In the genomic region with DNA sequence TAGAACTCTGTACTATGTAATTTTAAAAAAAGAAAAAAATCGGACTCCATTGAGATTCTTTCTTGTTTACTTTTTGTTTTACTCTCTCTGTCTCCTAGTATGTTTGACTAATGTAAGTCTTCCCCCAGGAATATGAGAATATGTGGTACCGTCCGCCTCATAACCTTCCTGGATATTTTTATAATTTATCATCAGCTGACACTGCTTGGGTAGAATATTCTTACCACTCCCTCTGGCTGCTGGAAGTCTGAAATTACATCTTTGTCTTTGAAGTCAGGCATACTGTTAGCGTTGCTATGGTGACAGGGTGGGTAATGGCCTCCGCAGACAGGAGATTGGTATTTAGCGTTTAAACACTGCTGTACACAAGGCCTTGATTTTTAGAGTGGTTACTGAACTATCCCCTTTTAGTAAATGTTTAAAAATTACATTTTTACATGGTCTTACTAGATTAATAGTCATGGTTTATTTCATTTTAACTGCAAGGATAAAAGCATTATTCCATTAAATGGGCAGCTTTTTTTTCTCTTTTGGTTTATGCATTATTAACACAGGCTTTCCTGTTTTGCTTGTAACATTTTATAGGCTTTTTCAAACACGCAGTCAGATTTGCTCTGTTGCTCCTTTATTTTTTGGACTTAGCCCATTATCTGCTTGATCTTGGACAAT, we compare ENCODE assay signal across 8 cellular contexts.
DNase-seq lines count a peak whose midpoint lies in the region; ATAC-seq and TF ChIP-seq lines count a peak whose summit lies in the region.

No MANE protein-coding gene starts in this region.

- H3K36me3 ChIP-seq in OCI-LY7 (ENCODE audit: insufficient read depth, low read length) (no peaks in the 10 kb centered on the region; the same call in 1 of the 2 replicates), mesenchymal stem cell (ENCODE audit: control insufficient read depth in 1 of 2, insufficient read depth in 2 of 2, low read depth in 1 of 2, low read length in 2 of 2) (peaks cover 0 to 7% of the 10 kb centered on the region in 2 experiments), aorta (ENCODE audit: control insufficient read depth in 1 of 2, insufficient read depth in 2 of 2, low read length in 1 of 2) (no peaks in the 10 kb centered on the region)

- CTCF ChIA-PET in OCI-LY7 (lab: Charles Lee; ENCODE audit: unreplicated experiment), result no interaction called here

- H3K27ac ChIP-seq in OCI-LY7 (ENCODE audit: low read depth, low read length, poor library complexity, severe bottlenecking) (no peak overlapping the region), mesenchymal stem cell (ENCODE audit: low read length, poor library complexity, severe bottlenecking) (peak overlapping the region; percentile 67), aorta (ENCODE audit: low read depth in 1 of 2, low read length in 2 of 2) (no peak overlapping the region)

- H3K79me2 ChIP-seq in OCI-LY7 (ENCODE audit: insufficient read depth, low read depth, low read length), result peaks cover 69% of the 10 kb centered on the region

- no peak overlapping the region for H3K23ac ChIP-seq in mesenchymal stem cell (ENCODE audit: low read length in 2 of 2)

- peaks cover 6% of the 10 kb centered on the region; the same call in 1 of the 2 replicates for H4K20me1 ChIP-seq in OCI-LY7 (ENCODE audit: insufficient read depth, low read length)

- no peak overlapping the region for H4K8ac ChIP-seq in mesenchymal stem cell (ENCODE audit: low read length)

- peaks cover 15% of the 10 kb centered on the region for H3K79me1 ChIP-seq in mesenchymal stem cell (replicated peaks; ENCODE audit: low read length, poor library complexity, severe bottlenecking)

- no peak overlapping the region for H3K14ac ChIP-seq in mesenchymal stem cell (ENCODE audit: low read length in 2 of 2)

- H2BK5ac ChIP-seq in mesenchymal stem cell (ENCODE audit: low read depth, low read length, poor library complexity, severe bottlenecking), result no peak overlapping the region

- 29% methylated on average over 1 of the region's 7 CpGs for WGBS in mesenchymal stem cell
- 24 to 25% methylated on average over 7 of the region's 7 CpGs for WGBS in aorta, 2 donors

- TF ChIP-seq CTCF in OCI-LY7 (conservative IDR thresholded peaks at IDR 0.05; ENCODE audit: low read length), result no peak; the same call in 1 of the 2 replicates

- no peak overlapping the region for H2BK120ac ChIP-seq in mesenchymal stem cell (ENCODE audit: low read depth, low read length)

- POLR2A ChIA-PET in OCI-LY7 (lab: Charles Lee), result interaction anchor here (0.9 to 3.8 kb wide), 7 partner anchors 11 to 35 kb away, joined by 3 to 18 read pairs (median 4); no protein-coding TSS in a partner anchor

- H3K9me2 ChIP-seq in OCI-LY7 (ENCODE audit: insufficient read depth, low read length), result no peaks in the 10 kb centered on the region

- H3K9me3 ChIP-seq in OCI-LY7 (ENCODE audit: low read length) (no peaks in the 10 kb centered on the region), mesenchymal stem cell (ENCODE audit: control insufficient read depth, low read length) (no peaks in the 10 kb centered on the region), aorta (ENCODE audit: control insufficient read depth, low read length) (no peaks in the 10 kb centered on the region)

- H2BK12ac ChIP-seq in mesenchymal stem cell (ENCODE audit: low read length in 2 of 2), result no peak overlapping the region

- H2AK5ac ChIP-seq in mesenchymal stem cell (ENCODE audit: low read length, severe bottlenecking), result no peak overlapping the region

- H3K4me1 ChIP-seq in OCI-LY7 (ENCODE audit: insufficient read depth, low read length, poor library complexity, severe bottlenecking) (peaks cover 13% of the 10 kb centered on the region), mesenchymal stem cell (ENCODE audit: control insufficient read depth, insufficient read depth, low read depth, low read length) (peaks cover 15% of the 10 kb centered on the region), aorta (ENCODE audit: control insufficient read depth in 1 of 2, insufficient read depth in 2 of 2, low read length in 2 of 2) (peaks cover 2 to 6% of the 10 kb centered on the region in 2 donors)

- H3K4me2 ChIP-seq in OCI-LY7 (ENCODE audit: low read length), result peak overlapping the region; percentile 28; the same call in 1 of the 2 replicates
- no peak overlapping the region for H3K4me2 ChIP-seq in mesenchymal stem cell (ENCODE audit: low read length, poor library complexity, severe bottlenecking)

- H3K4me3 ChIP-seq in OCI-LY7 (ENCODE audit: low read depth, low read length, poor library complexity, severe bottlenecking), result no peak overlapping the region
- H3K4me3 ChIP-seq in mesenchymal stem cell (ENCODE audit: insufficient read depth in 1 of 2, low read depth in 1 of 2, low read length in 2 of 2), result peak overlapping the region in 1 of 2 experiments; percentile 63
- H3K4me3 ChIP-seq in aorta (ENCODE audit: low read length in 2 of 2), result no peak overlapping the region

- no peak overlapping the region for H3K18ac ChIP-seq in mesenchymal stem cell (ENCODE audit: low read depth in 1 of 2, low read length in 2 of 2)

- ATAC-seq in HG03432 (IDR thresholded peaks at IDR 0.05; ENCODE audit: unreplicated experiment) (peak; percentile 48), aorta (ENCODE audit: low FRiP score) (peak; percentile 37), HG03280 (IDR thresholded peaks at IDR 0.05; ENCODE audit: unreplicated experiment) (no peak)

- H3K27me3 ChIP-seq in mesenchymal stem cell (ENCODE audit: control insufficient read depth in 1 of 2, insufficient read depth in 1 of 2, low read length in 2 of 2), result no peaks in the 10 kb centered on the region
- no peaks in the 10 kb centered on the region for H3K27me3 ChIP-seq in aorta (ENCODE audit: control insufficient read depth in 1 of 2, insufficient read depth in 2 of 2, low read length in 1 of 2)

- H3K4ac ChIP-seq in mesenchymal stem cell (ENCODE audit: low read depth in 1 of 2, low read length in 2 of 2), result no peak overlapping the region

- no peak overlapping the region for H4K91ac ChIP-seq in mesenchymal stem cell (ENCODE audit: low read length)

- peak; percentile 91 for DNase-seq in DMS 273 (lab: John Stamatoyannopoulos, UW; ENCODE audit: unreplicated experiment)
- DNase-seq in OCI-LY7 (ENCODE audit: low spot score), result peak; percentile 19
- peak; percentile 28 for DNase-seq in effector CD8-positive, alpha-beta T cell (lab: John Stamatoyannopoulos, UW)
- peak; percentile 97 for DNase-seq in mesenchymal stem cell
- no peak for DNase-seq in aorta
- DNase-seq in GOT3 (lab: John Stamatoyannopoulos, UW), result no peak

- no TSS peak for BruUV-seq in OCI-LY7 (replicated peaks; lab: Mats Ljungman, UMichigan)

- intact Hi-C loops in OCI-LY7 (cut with micrococcal nuclease; ENCODE audit: unreplicated experiment) (no loop called here), aorta (cut with DNase I) (no loop called here)

- H2AFZ ChIP-seq in OCI-LY7 (ENCODE audit: low read length) (no peak overlapping the region), mesenchymal stem cell (ENCODE audit: low read depth, low read length) (no peak overlapping the region)

- no peak overlapping the region for H2BK15ac ChIP-seq in mesenchymal stem cell (ENCODE audit: low read depth, poor library complexity, severe bottlenecking)

- peak overlapping the region; percentile 89 for H3K9ac ChIP-seq in mesenchymal stem cell (ENCODE audit: low read length)

Comparison
In these comparisons a context has a peak if more than half of its experiments do, and no peak if none do; other contexts are left out.
1. DNase-seq: peak in DMS 273 (single experiment), OCI-LY7 (single experiment), effector CD8-positive, alpha-beta T cell (single experiment) and mesenchymal stem cell (single experiment); none in aorta (0 of 2) and GOT3 (single experiment).